In genomic region chr10:3902809-3903410, GRCh38 we compare ENCODE assay signal across 8 cellular contexts.
DNase-seq lines count a peak whose midpoint lies in the region; ATAC-seq lines count a peak whose summit lies in the region.

No MANE protein-coding gene starts in this region.

- peak overlapping the region; percentile 35 for H3K27ac ChIP-seq in CD4-positive, CD25-positive, alpha-beta regulatory T cell (ENCODE audit: insufficient read depth, low read length, poor library complexity, severe bottlenecking)

- DNase-seq in CD4-positive, CD25-positive, alpha-beta regulatory T cell = no peak
- DNase-seq in LHCN-M2 (ENCODE audit: low read depth) (peak; percentile 24), left ventricle myocardium superior (no peak), HuH-7.5 (ENCODE audit: low spot score) (no peak), NCI-H2107 (lab: John Stamatoyannopoulos, UW) (no peak), HPDE6-E6E7 (ENCODE audit: extremely low spot score) (no peak)
- no peak for DNase-seq in central memory CD4-positive, alpha-beta T cell

- H3K36me3 ChIP-seq in CD4-positive, CD25-positive, alpha-beta regulatory T cell (ENCODE audit: control insufficient read depth, insufficient read depth, low read length) = no peaks in the 10 kb centered on the region

- H3K4me1 ChIP-seq in CD4-positive, CD25-positive, alpha-beta regulatory T cell (ENCODE audit: control insufficient read depth, insufficient read depth, low read length, poor library complexity, severe bottlenecking) = peaks cover 9% of the 10 kb centered on the region

- no peaks in the 10 kb centered on the region for H3K9me3 Mint-ChIP-seq in CD4-positive, CD25-positive, alpha-beta regulatory T cell

- no peak overlapping the region for H3K4me3 ChIP-seq in CD4-positive, CD25-positive, alpha-beta regulatory T cell (ENCODE audit: low read depth, low read length)

- H3K36me3 Mint-ChIP-seq in CD4-positive, CD25-positive, alpha-beta regulatory T cell = no peaks in the 10 kb centered on the region

- peak overlapping the region; percentile 19 to 88 (median 68) for H3K27ac Mint-ChIP-seq in CD4-positive, CD25-positive, alpha-beta regulatory T cell

- peak; percentile 28 to 38 for ATAC-seq in CD4-positive, CD25-positive, alpha-beta regulatory T cell (ENCODE audit: low read depth in 2 of 2)
- peak; percentile 20 for ATAC-seq in GM21381 (IDR thresholded peaks at IDR 0.05; ENCODE audit: unreplicated experiment)
- ATAC-seq in left ventricle myocardium superior = peak; percentile 26

- no peaks in the 10 kb centered on the region for H3K9me3 ChIP-seq in CD4-positive, CD25-positive, alpha-beta regulatory T cell (ENCODE audit: control insufficient read depth in 2 of 2, low read length in 2 of 2)

- peaks cover 4% of the 10 kb centered on the region for H3K27me3 Mint-ChIP-seq in CD4-positive, CD25-positive, alpha-beta regulatory T cell

- H3K4me1 Mint-ChIP-seq in CD4-positive, CD25-positive, alpha-beta regulatory T cell = peaks cover 0 to 21% (median 16%) of the 10 kb centered on the region in 4 donors

- no peak overlapping the region for H3K4me3 Mint-ChIP-seq in CD4-positive, CD25-positive, alpha-beta regulatory T cell

- H3K27me3 ChIP-seq in CD4-positive, CD25-positive, alpha-beta regulatory T cell (ENCODE audit: control insufficient read depth, insufficient read depth, low read length) = no peaks in the 10 kb centered on the region

- intact Hi-C loops in left ventricle myocardium superior (cut with micrococcal nuclease) = no loop called here
